ENCODE assay signal across 1 cellular context in the genomic region with DNA sequence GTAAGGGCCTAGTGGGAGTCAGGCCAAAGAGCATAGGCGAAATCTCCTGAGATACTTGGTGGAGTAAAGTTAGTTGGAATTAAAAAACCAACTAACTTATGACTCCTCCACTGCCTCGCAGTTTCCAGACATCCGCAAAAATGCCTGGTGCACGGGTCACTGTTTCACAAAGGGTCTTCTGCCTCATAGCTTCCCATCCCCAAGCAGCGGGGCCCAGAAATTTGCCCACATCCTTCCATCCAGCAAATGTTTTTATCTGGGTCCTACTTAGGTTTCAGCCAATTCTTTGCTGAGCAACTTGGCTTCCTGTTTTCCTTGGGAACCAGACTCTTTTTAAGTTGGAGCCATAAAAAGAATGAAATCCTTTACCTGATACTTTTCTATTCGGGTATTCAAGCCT.
TF ChIP-seq lines count a peak whose summit lies in the region.

No MANE protein-coding gene starts in this region.

TF ChIP-seq in K562, 482 proteins besides CTCF, POLR2A, EP300 and RAD21:
- TF ChIP-seq, protein P1, sequence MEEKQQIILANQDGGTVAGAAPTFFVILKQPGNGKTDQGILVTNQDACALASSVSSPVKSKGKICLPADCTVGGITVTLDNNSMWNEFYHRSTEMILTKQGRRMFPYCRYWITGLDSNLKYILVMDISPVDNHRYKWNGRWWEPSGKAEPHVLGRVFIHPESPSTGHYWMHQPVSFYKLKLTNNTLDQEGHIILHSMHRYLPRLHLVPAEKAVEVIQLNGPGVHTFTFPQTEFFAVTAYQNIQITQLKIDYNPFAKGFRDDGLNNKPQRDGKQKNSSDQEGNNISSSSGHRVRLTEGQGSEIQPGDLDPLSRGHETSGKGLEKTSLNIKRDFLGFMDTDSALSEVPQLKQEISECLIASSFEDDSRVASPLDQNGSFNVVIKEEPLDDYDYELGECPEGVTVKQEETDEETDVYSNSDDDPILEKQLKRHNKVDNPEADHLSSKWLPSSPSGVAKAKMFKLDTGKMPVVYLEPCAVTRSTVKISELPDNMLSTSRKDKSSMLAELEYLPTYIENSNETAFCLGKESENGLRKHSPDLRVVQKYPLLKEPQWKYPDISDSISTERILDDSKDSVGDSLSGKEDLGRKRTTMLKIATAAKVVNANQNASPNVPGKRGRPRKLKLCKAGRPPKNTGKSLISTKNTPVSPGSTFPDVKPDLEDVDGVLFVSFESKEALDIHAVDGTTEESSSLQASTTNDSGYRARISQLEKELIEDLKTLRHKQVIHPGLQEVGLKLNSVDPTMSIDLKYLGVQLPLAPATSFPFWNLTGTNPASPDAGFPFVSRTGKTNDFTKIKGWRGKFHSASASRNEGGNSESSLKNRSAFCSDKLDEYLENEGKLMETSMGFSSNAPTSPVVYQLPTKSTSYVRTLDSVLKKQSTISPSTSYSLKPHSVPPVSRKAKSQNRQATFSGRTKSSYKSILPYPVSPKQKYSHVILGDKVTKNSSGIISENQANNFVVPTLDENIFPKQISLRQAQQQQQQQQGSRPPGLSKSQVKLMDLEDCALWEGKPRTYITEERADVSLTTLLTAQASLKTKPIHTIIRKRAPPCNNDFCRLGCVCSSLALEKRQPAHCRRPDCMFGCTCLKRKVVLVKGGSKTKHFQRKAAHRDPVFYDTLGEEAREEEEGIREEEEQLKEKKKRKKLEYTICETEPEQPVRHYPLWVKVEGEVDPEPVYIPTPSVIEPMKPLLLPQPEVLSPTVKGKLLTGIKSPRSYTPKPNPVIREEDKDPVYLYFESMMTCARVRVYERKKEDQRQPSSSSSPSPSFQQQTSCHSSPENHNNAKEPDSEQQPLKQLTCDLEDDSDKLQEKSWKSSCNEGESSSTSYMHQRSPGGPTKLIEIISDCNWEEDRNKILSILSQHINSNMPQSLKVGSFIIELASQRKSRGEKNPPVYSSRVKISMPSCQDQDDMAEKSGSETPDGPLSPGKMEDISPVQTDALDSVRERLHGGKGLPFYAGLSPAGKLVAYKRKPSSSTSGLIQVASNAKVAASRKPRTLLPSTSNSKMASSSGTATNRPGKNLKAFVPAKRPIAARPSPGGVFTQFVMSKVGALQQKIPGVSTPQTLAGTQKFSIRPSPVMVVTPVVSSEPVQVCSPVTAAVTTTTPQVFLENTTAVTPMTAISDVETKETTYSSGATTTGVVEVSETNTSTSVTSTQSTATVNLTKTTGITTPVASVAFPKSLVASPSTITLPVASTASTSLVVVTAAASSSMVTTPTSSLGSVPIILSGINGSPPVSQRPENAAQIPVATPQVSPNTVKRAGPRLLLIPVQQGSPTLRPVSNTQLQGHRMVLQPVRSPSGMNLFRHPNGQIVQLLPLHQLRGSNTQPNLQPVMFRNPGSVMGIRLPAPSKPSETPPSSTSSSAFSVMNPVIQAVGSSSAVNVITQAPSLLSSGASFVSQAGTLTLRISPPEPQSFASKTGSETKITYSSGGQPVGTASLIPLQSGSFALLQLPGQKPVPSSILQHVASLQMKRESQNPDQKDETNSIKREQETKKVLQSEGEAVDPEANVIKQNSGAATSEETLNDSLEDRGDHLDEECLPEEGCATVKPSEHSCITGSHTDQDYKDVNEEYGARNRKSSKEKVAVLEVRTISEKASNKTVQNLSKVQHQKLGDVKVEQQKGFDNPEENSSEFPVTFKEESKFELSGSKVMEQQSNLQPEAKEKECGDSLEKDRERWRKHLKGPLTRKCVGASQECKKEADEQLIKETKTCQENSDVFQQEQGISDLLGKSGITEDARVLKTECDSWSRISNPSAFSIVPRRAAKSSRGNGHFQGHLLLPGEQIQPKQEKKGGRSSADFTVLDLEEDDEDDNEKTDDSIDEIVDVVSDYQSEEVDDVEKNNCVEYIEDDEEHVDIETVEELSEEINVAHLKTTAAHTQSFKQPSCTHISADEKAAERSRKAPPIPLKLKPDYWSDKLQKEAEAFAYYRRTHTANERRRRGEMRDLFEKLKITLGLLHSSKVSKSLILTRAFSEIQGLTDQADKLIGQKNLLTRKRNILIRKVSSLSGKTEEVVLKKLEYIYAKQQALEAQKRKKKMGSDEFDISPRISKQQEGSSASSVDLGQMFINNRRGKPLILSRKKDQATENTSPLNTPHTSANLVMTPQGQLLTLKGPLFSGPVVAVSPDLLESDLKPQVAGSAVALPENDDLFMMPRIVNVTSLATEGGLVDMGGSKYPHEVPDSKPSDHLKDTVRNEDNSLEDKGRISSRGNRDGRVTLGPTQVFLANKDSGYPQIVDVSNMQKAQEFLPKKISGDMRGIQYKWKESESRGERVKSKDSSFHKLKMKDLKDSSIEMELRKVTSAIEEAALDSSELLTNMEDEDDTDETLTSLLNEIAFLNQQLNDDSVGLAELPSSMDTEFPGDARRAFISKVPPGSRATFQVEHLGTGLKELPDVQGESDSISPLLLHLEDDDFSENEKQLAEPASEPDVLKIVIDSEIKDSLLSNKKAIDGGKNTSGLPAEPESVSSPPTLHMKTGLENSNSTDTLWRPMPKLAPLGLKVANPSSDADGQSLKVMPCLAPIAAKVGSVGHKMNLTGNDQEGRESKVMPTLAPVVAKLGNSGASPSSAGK (IDR thresholded peaks at IDR 0.05), result no peak
